ENCODE assay signal across 8 cellular contexts in the genomic region with DNA sequence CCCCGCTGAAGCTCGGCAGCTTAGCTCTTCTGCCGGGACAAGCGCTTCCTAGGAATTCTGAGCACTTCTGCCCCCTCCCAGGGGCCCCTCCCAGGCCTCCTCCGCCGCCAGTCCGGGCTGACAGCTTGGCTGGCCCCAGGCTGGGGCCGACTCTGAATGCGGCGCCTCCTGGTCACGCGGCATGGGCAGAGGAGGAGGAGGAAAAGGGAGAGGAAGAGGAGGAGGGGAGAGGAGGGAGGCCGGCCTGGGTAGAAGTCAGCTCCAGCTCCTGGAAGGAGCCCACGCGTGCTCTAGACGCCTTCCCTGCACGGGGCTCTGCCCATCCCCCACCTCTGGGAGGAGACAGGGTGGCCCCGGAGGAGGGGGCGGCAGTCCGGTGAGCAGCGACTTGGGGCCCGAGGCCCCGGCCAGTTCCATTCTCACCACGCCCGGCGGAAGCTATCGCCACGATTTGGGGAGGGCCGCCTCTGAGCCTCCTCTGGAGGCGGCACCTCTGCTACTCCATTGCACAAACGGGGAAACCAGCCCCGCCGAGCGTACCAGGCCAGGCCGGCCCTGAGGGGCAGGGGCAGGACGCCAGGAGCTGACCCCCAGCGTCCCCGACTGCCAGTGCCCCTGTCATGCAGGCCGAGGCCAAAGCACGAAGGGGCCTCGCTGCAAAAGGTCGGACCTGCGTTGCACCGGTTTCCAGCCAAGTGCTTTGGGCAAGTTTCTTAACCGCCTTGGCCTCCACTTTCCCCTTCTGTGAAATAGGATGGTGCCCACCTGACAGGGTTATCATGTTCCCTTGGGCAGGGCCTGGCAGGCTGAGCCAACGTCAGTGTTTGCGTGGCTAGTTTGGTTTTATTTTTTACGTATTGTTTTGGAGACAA. TPM values are rescaled to one million over a fixed set of nuclear protein-coding genes. Genes with fewer than 3 reads are reported as not detected.
A peak's percentile ranks its signal among the peaks of the same experiment; 100 is the strongest.
DNase-seq lines count a peak whose midpoint lies in the region; ATAC-seq lines count a peak whose summit lies in the region.

No MANE protein-coding gene starts in this region.

- H3K36me3 Mint-ChIP-seq in activated T-helper 1 cell treated with anti-CD3 and anti-CD28 coated beads, Interleukin-12 subunit alpha, Interleukin-12 subunit beta, Interleukin-2, Interleukin-4 antibody, amounts not matched to agents 30 ng/mL and 10 ng/mL and 1 ng/mL, durations not matched to agents 14 hours and 24 hours and 36 hours (ENCODE audit: low read depth) = no peaks in the 10 kb centered on the region

- peaks cover 31% of the 10 kb centered on the region for H3K4me1 Mint-ChIP-seq in activated T-helper 1 cell treated with anti-CD3 and anti-CD28 coated beads, Interleukin-12 subunit alpha, Interleukin-12 subunit beta, Interleukin-2, Interleukin-4 antibody, amounts not matched to agents 30 ng/mL and 10 ng/mL and 1 ng/mL, durations not matched to agents 14 hours and 24 hours and 36 hours (ENCODE audit: low read depth)

- H3K4me3 Mint-ChIP-seq in activated T-helper 1 cell treated with anti-CD3 and anti-CD28 coated beads, Interleukin-12 subunit alpha, Interleukin-12 subunit beta, Interleukin-2, Interleukin-4 antibody, amounts not matched to agents 30 ng/mL and 10 ng/mL and 1 ng/mL, durations not matched to agents 14 hours and 24 hours and 36 hours = peak overlapping the region; percentile 77

- intact Hi-C loops in activated T-helper 1 cell treated with anti-CD3 and anti-CD28 coated beads, Interleukin-12 subunit alpha, Interleukin-12 subunit beta, Interleukin-2, Interleukin-4 antibody, amounts not matched to agents 30 ng/mL and 10 ng/mL and 1 ng/mL, durations not matched to agents 14 hours and 24 hours and 36 hours (cut with micrococcal nuclease) = loop anchor here (1.0 to 2.0 kb wide), 3 partner anchors 13 to 237 kb away; a partner anchor contains a TSS
- intact Hi-C loops in right cardiac atrium (cut with DNase I) = no loop called here

- H3K27me3 ChIP-seq in right cardiac atrium (ENCODE audit: control insufficient read depth, insufficient read depth) = no peaks in the 10 kb centered on the region

- peak; percentile 36 for DNase-seq in activated CD4-positive, CD25-positive, alpha-beta regulatory T cell treated with anti-CD3 and anti-CD28 coated beads, Interleukin-2, amount 50 U/mL, for 72 hours
- DNase-seq in activated T-helper 1 cell treated with anti-CD3 and anti-CD28 coated beads, Interleukin-12 subunit alpha, Interleukin-12 subunit beta, Interleukin-2, Interleukin-4 antibody, amounts not matched to agents 30 ng/mL and 10 ng/mL and 1 ng/mL, durations not matched to agents 14 hours and 24 hours and 36 hours (ENCODE audit: low spot score) = no peak
- DNase-seq in right cardiac atrium (peak; percentile 40 to 88 (median 80)), skeletal muscle cell (ENCODE audit: low read depth) (no peak), NCI-H526 (lab: John Stamatoyannopoulos, UW) (no peak)

- 5% methylated on average over 48 of the region's 48 CpGs for WGBS in right cardiac atrium

- H3K4me3 ChIP-seq in right cardiac atrium (ENCODE audit: low read length) (peak overlapping the region; percentile 24), skeletal muscle cell (ENCODE audit: low read depth, low read length) (peak overlapping the region; percentile 29)

- H3K27ac Mint-ChIP-seq in activated T-helper 1 cell treated with anti-CD3 and anti-CD28 coated beads, Interleukin-12 subunit alpha, Interleukin-12 subunit beta, Interleukin-2, Interleukin-4 antibody, amounts not matched to agents 30 ng/mL and 10 ng/mL and 1 ng/mL, durations not matched to agents 14 hours and 24 hours and 36 hours = peak overlapping the region; percentile 34

- H3K9me3 ChIP-seq in right cardiac atrium (ENCODE audit: control insufficient read depth, low read length) = no peaks in the 10 kb centered on the region

- no peak overlapping the region for H3K27ac ChIP-seq in right cardiac atrium (ENCODE audit: low read length)

- H3K4me1 ChIP-seq in right cardiac atrium (ENCODE audit: control insufficient read depth, insufficient read depth, low read length) = peaks cover 2% of the 10 kb centered on the region

- no peaks in the 10 kb centered on the region for H3K9me3 Mint-ChIP-seq in activated T-helper 1 cell treated with anti-CD3 and anti-CD28 coated beads, Interleukin-12 subunit alpha, Interleukin-12 subunit beta, Interleukin-2, Interleukin-4 antibody, amounts not matched to agents 30 ng/mL and 10 ng/mL and 1 ng/mL, durations not matched to agents 14 hours and 24 hours and 36 hours

- H3K27me3 Mint-ChIP-seq in activated T-helper 1 cell treated with anti-CD3 and anti-CD28 coated beads, Interleukin-12 subunit alpha, Interleukin-12 subunit beta, Interleukin-2, Interleukin-4 antibody, amounts not matched to agents 30 ng/mL and 10 ng/mL and 1 ng/mL, durations not matched to agents 14 hours and 24 hours and 36 hours (ENCODE audit: insufficient read depth) = peaks cover 4% of the 10 kb centered on the region

- no peak for ATAC-seq in activated CD4-positive, CD25-positive, alpha-beta regulatory T cell treated with anti-CD3 and anti-CD28 coated beads, Interleukin-2, amount 50 U/mL, for 24 hours
- ATAC-seq in right cardiac atrium (peak; percentile 5 to 6), HG03175 (IDR thresholded peaks at IDR 0.05; ENCODE audit: unreplicated experiment) (no peak), HG02852 (IDR thresholded peaks at IDR 0.05; ENCODE audit: unreplicated experiment) (no peak)

RNA-seq across cellular contexts. Expression of a gene that starts 31.6 kb away (rescaled TPM):
- total RNA-seq in activated T-helper 1 cell treated with anti-CD3 and anti-CD28 coated beads, Interleukin-12 subunit alpha, Interleukin-12 subunit beta, Interleukin-2, Interleukin-4 antibody, amounts not matched to agents 30 ng/mL and 10 ng/mL and 1 ng/mL, durations not matched to agents 14 hours and 24 hours and 36 hours = 55.1 and 58.4 TPM in 2 replicates
- 1 to 10 TPM; 2.1 to 5.1 (median 3.8) TPM for total RNA-seq in right cardiac atrium
- polyA plus RNA-seq in right cardiac atrium = 3.0 TPM

Comparison
In these comparisons a context has a peak if more than half of its experiments do, and no peak if none do; other contexts are left out.
1. DNase-seq: peak in activated CD4-positive, CD25-positive, alpha-beta regulatory T cell treated with anti-CD3 and anti-CD28 coated beads, Interleukin-2, amount 50 U/mL, for 72 hours (single experiment) and right cardiac atrium (3 of 3); none in activated T-helper 1 cell treated with anti-CD3 and anti-CD28 coated beads, Interleukin-12 subunit alpha, Interleukin-12 subunit beta, Interleukin-2, Interleukin-4 antibody, amounts not matched to agents 30 ng/mL and 10 ng/mL and 1 ng/mL, durations not matched to agents 14 hours and 24 hours and 36 hours (single experiment), skeletal muscle cell (single experiment) and NCI-H526 (0 of 2).
2. ATAC-seq: peak in right cardiac atrium (2 of 2); none in activated CD4-positive, CD25-positive, alpha-beta regulatory T cell treated with anti-CD3 and anti-CD28 coated beads, Interleukin-2, amount 50 U/mL, for 24 hours (0 of 2), HG03175 (single experiment) and HG02852 (single experiment).